In the genomic region with DNA sequence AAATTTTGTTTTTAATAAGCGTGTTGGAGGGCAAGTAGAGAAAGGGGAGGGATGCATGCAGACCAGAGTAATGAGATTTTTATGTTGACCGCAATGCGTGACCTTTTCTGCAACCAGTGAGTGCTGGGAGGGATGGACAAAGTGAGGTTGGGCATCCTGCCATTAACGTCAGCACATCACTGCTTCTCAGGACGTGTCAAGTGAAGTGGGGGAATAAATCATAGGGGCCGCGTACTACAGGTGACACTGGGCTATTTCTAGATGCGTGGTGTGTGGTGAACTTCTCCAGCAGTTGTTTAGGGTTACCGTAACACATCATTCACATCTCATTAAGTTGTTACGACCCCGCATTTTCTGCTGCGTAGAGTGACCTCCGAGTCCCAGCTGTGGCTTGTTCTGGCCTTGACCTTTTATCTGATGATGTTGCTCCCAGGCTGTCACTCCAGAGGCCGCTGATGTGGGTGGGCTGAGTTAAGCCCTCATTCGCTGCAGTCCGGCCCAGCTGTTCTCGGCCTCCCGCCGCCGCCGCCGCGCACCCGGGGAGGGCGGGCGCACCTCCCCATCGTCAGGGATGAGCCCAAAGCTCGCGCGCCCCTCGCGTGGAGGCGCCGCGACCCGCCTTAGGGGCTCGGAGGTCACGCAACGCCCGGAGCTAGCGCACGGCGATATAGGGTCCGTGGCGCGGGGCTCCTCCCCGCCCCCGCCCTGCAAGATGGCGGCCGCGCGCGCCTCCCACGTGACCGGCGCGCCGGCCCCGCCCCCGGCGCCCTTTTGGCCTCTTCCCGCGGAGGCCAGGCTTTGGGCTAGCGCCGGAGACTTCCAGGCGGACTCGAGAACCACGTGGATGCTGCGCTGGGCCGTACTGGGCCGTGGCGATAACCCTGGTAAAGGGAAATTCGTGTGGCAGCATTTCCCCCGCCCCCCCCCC, we compare ENCODE assay signal across 1 cellular context.
TF ChIP-seq lines count a peak whose summit lies in the region.

No MANE protein-coding gene starts in this region.

TF ChIP-seq in H1, 55 proteins besides CTCF, POLR2A, EP300 and RAD21:
- TF ChIP-seq SP1 (IDR thresholded peaks at IDR 0.05; ENCODE audit: low read depth, low read length) (peak; percentile 15; the same call in 1 of the 2 replicates), EGR1 (IDR thresholded peaks at IDR 0.05; ENCODE audit: borderline replicate concordance, low read depth, low read length) (peak; percentile 92; the same call in 1 of the 2 replicates), SIN3A (conservative IDR thresholded peaks at IDR 0.05 in 1 of 2, IDR thresholded peaks at IDR 0.05 in 1 of 2; ENCODE audit: low read depth in 1 of 2, low read length in 2 of 2) (peak; percentile 87 to 91; a peak in 3 of 4 replicates), ATF3 (IDR thresholded peaks at IDR 0.05; ENCODE audit: insufficient read depth, low read depth, low read length) (peak; percentile 37; the same call in 1 of the 2 replicates), HDAC6 (IDR thresholded peaks at IDR 0.05; ENCODE audit: low read depth, low read length) (no peak), SRF (IDR thresholded peaks at IDR 0.05; ENCODE audit: low read depth, low read length) (no peak), TBP (IDR thresholded peaks at IDR 0.05; ENCODE audit: low read depth, low read length) (peak; percentile 25; the same call in 1 of the 2 replicates), GABPA (IDR thresholded peaks at IDR 0.05; ENCODE audit: borderline replicate concordance, insufficient read depth, low read length) (no peak), YY1 (IDR thresholded peaks at IDR 0.05; ENCODE audit: low read depth, low read length) (peak; percentile 96), CTBP2 (IDR thresholded peaks at IDR 0.05; ENCODE audit: borderline replicate concordance, insufficient read depth, insufficient read length, low read length) (peak; percentile 66), USF2 (IDR thresholded peaks at IDR 0.05; ENCODE audit: low read length) (peak; percentile 88), FOSL1 (IDR thresholded peaks at IDR 0.05; ENCODE audit: insufficient read depth, low read depth, low read length) (0 out of 2 replicates have a peak, but pooled peaks have one; percentile 57), KDM4A (IDR thresholded peaks at IDR 0.05; ENCODE audit: low read depth, low read length, severe bottlenecking) (peak; percentile 85), RXRA (IDR thresholded peaks at IDR 0.05; ENCODE audit: insufficient read depth, low read depth, low read length) (no peak), SAP30 (IDR thresholded peaks at IDR 0.05; ENCODE audit: insufficient read depth, insufficient replicate concordance, low read length) (peak; percentile 43), PHF8 (conservative IDR thresholded peaks at IDR 0.05; ENCODE audit: low read depth, low read length) (peak; percentile 83), ASH2L (IDR thresholded peaks at IDR 0.05; ENCODE audit: low read length) (peak; percentile 98), HDAC2 (IDR thresholded peaks at IDR 0.05; ENCODE audit: borderline replicate concordance in 1 of 2, low read depth in 2 of 2, low read length in 2 of 2) (peak in 1 of 2 experiments; percentile 92; a peak in 2 of 4 replicates), RBBP5 (IDR thresholded peaks at IDR 0.05; ENCODE audit: borderline replicate concordance, low read depth, low read length) (peak; percentile 97)
- TF ChIP-seq, protein P1, sequence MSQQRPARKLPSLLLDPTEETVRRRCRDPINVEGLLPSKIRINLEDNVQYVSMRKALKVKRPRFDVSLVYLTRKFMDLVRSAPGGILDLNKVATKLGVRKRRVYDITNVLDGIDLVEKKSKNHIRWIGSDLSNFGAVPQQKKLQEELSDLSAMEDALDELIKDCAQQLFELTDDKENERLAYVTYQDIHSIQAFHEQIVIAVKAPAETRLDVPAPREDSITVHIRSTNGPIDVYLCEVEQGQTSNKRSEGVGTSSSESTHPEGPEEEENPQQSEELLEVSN (IDR thresholded peaks at IDR 0.05) = peak; percentile 81
- TF ChIP-seq, protein P2, sequence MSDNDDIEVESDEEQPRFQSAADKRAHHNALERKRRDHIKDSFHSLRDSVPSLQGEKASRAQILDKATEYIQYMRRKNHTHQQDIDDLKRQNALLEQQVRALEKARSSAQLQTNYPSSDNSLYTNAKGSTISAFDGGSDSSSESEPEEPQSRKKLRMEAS (IDR thresholded peaks at IDR 0.05) = peak; percentile 89
